21 cellular contexts compared by ENCODE assay signal in the genomic region with DNA sequence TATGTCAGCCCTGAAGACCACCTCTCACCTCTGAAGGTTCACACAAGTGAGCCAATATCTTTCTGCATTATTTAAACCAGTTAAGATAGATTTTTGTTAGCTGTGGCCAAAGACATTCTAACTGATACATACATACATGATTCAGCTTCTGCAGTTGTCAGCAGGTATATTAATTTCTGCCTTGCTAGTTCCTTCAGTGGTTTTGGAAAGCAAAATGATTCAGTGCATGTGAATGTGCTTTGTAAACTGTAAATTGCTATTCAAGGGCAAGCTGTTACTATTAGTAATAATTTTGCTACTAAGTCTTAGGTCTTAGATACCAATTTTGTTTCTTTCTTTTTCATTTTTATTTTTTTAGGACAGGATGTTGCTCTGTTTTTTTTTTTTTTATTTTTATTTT.
DNase-seq lines count a peak whose midpoint lies in the region; ATAC-seq, FAIRE-seq and TF ChIP-seq lines count a peak whose summit lies in the region.
"Had no signal": no experiment of that assay in that cellular context is flagged by ENCODE, and none has a peak within 500 bp of the region (broad histone marks: within the 10 kb centered on the region; RNA-seq: fewer than 3 reads in every experiment).

No MANE protein-coding gene starts in this region.

- POLR2A ChIA-PET in Caco-2 (lab: Charles Lee) = no interaction called here

- FAIRE-seq in H54 (lab: Jason Lieb, UNC) = peak; percentile 88
- FAIRE-seq: islet of Langerhans had no signal

- no peaks in the 10 kb centered on the region for H3K27me3 Mint-ChIP-seq in Caco-2 (ENCODE audit: insufficient read depth, unreplicated experiment)
- H3K27me3 Mint-ChIP-seq: activated naive CD8-positive, alpha-beta T cell treated with anti-CD3 and anti-CD28 coated beads, Interleukin-2, amount 10 ng/mL, durations not matched to agents 7 days and 5 days; central memory CD8-positive, alpha-beta T cell; naive thymus-derived CD8-positive, alpha-beta T cell had no signal

- peak; percentile 38 for DNase-seq in H54 (ENCODE audit: insufficient read length, low spot score)
- peak; percentile 6 for DNase-seq in adipocyte (ENCODE audit: low read depth)
- peak; percentile 56 for DNase-seq in fibroblast of villous mesenchyme (ENCODE audit: low read depth)
- DNase-seq in NK-92 treated with Interleukin-12 subunit alpha and Interleukin-12 subunit beta, amount 100 ng/mL, for 24 hours (lab: John Stamatoyannopoulos, UW) = no peak
- DNase-seq in coronary artery (ENCODE audit: low spot score) = no peak
- no peak for DNase-seq in Caco-2
- DNase-seq: activated CD8-positive, alpha-beta memory T cell treated with anti-CD3 and anti-CD28 coated beads for 24 hours; activated naive CD8-positive, alpha-beta T cell treated with anti-CD3 and anti-CD28 coated beads, Interleukin-2, amount 10 ng/mL, durations not matched to agents 7 days and 5 days; DND-41; endodermal cell; MM.1S; naive thymus-derived CD8-positive, alpha-beta T cell; NCI-H187 treated with DMSO at 0.1 percent for 48 hours; NCI-H510A; SJCRH30; thyroid gland had no signal

- no peaks in the 10 kb centered on the region for H3K9me3 Mint-ChIP-seq in Caco-2 (ENCODE audit: unreplicated experiment)
- H3K9me3 Mint-ChIP-seq: activated T-helper 1 cell treated with anti-CD3 and anti-CD28 coated beads, Interleukin-12 subunit alpha, Interleukin-12 subunit beta, Interleukin-2, Interleukin-4 antibody, amounts not matched to agents 30 ng/mL and 10 ng/mL and 1 ng/mL, durations not matched to agents 14 hours and 24 hours and 36 hours; central memory CD8-positive, alpha-beta T cell; endodermal cell; naive thymus-derived CD8-positive, alpha-beta T cell had no signal

- H3K27me3 ChIP-seq in adipocyte (replicated peaks; ENCODE audit: control insufficient read depth, insufficient read depth, low read length) (no peaks in the 10 kb centered on the region), Caco-2 (replicated peaks; ENCODE audit: control insufficient read depth, insufficient read depth, low read length) (no peaks in the 10 kb centered on the region)
- H3K27me3 ChIP-seq: SJCRH30, thyroid gland had no signal

- no peak for ATAC-seq in GM21526 (IDR thresholded peaks at IDR 0.05; ENCODE audit: low FRiP score, unreplicated experiment)
- ATAC-seq: naive thymus-derived CD8-positive, alpha-beta T cell had no signal

- BruUV-seq in Caco-2 (replicated peaks; lab: Mats Ljungman, UMichigan) = no TSS peak

- CTCF ChIA-PET in Caco-2 (lab: Charles Lee) = no interaction called here

- H3K36me3 Mint-ChIP-seq in Caco-2 (ENCODE audit: insufficient read depth, unreplicated experiment) = no peaks in the 10 kb centered on the region
- H3K36me3 Mint-ChIP-seq: naive thymus-derived CD8-positive, alpha-beta T cell had no signal

- no peak for TF ChIP-seq POLR2A in H54 (IDR thresholded peaks at IDR 0.05; ENCODE audit: low read depth, low read length)

- intact Hi-C loops in Caco-2 (cut with micrococcal nuclease; ENCODE audit: unreplicated experiment) = no loop called here

- no peak overlapping the region for H3K9ac ChIP-seq in adipocyte (ENCODE audit: low read length)

- no peaks in the 10 kb centered on the region for H3K4me1 Mint-ChIP-seq in Caco-2 (ENCODE audit: low read depth, unreplicated experiment)

- H3K4me3 ChIP-seq in adipocyte (ENCODE audit: low read length) (no peak overlapping the region), fibroblast of villous mesenchyme (ENCODE audit: low read depth, low read length) (no peak overlapping the region), coronary artery (no peak overlapping the region), Caco-2 (ENCODE audit: low read depth, low read length) (no peak overlapping the region)
- H3K4me3 ChIP-seq: prostate gland, SJCRH30, thyroid gland had no signal

- H3K27ac ChIP-seq in coronary artery = no peak overlapping the region
- H3K27ac ChIP-seq: prostate gland, SJCRH30, thyroid gland had no signal

- H3K4me1 ChIP-seq in adipocyte (ENCODE audit: control insufficient read depth, insufficient read depth, low read length) = no peaks in the 10 kb centered on the region
- no peaks in the 10 kb centered on the region for H3K4me1 ChIP-seq in Caco-2
- H3K4me1 ChIP-seq: prostate gland, SJCRH30, thyroid gland had no signal

- no peaks in the 10 kb centered on the region for H3K9me3 ChIP-seq in adipocyte (ENCODE audit: control insufficient read depth, low read length)
- H3K9me3 ChIP-seq in Caco-2 = no peaks in the 10 kb centered on the region
- H3K9me3 ChIP-seq: prostate gland, SJCRH30, thyroid gland had no signal

- no peaks in the 10 kb centered on the region for H3K36me3 ChIP-seq in adipocyte (ENCODE audit: control insufficient read depth, insufficient read depth, low read length, severe bottlenecking)
- no peaks in the 10 kb centered on the region for H3K36me3 ChIP-seq in Caco-2 (ENCODE audit: control insufficient read depth, insufficient read depth, low read length)
- H3K36me3 ChIP-seq: prostate gland, SJCRH30, thyroid gland had no signal

- no peak for TF ChIP-seq CTCF in fibroblast of villous mesenchyme (IDR thresholded peaks at IDR 0.05; ENCODE audit: insufficient read depth, low read depth, low read length)
- no peak for TF ChIP-seq CTCF in coronary artery (IDR thresholded peaks at IDR 0.05)
- no peak for TF ChIP-seq CTCF in Caco-2 (IDR thresholded peaks at IDR 0.05; ENCODE audit: insufficient read depth in 1 of 2, low read depth in 1 of 2, low read length in 1 of 2, severe bottlenecking in 1 of 2, unreplicated experiment in 1 of 2)

- no peak overlapping the region for H3K4me3 Mint-ChIP-seq in Caco-2 (ENCODE audit: unreplicated experiment)
- H3K4me3 Mint-ChIP-seq: activated naive CD8-positive, alpha-beta T cell treated with anti-CD3 and anti-CD28 coated beads, Interleukin-2, amount 10 ng/mL, durations not matched to agents 7 days and 5 days; activated T-helper 1 cell treated with anti-CD3 and anti-CD28 coated beads, Interleukin-12 subunit alpha, Interleukin-12 subunit beta, Interleukin-2, Interleukin-4 antibody, amounts not matched to agents 30 ng/mL and 10 ng/mL and 1 ng/mL, durations not matched to agents 14 hours and 24 hours and 36 hours; central memory CD8-positive, alpha-beta T cell; endodermal cell; naive thymus-derived CD8-positive, alpha-beta T cell had no signal

- H3K27ac Mint-ChIP-seq in Caco-2 (ENCODE audit: unreplicated experiment) = no peak overlapping the region
- H3K27ac Mint-ChIP-seq: activated naive CD8-positive, alpha-beta T cell treated with anti-CD3 and anti-CD28 coated beads, Interleukin-2, amount 10 ng/mL, durations not matched to agents 7 days and 5 days; activated T-helper 1 cell treated with anti-CD3 and anti-CD28 coated beads, Interleukin-12 subunit alpha, Interleukin-12 subunit beta, Interleukin-2, Interleukin-4 antibody, amounts not matched to agents 30 ng/mL and 10 ng/mL and 1 ng/mL, durations not matched to agents 14 hours and 24 hours and 36 hours; endodermal cell; naive thymus-derived CD8-positive, alpha-beta T cell had no signal

Comparison
In these comparisons a context has a peak if more than half of its experiments do, and no peak if none do; other contexts are left out.
1. DNase-seq: peak in H54 (single experiment), adipocyte (single experiment) and fibroblast of villous mesenchyme (single experiment); none in NK-92 treated with Interleukin-12 subunit alpha and Interleukin-12 subunit beta, amount 100 ng/mL, for 24 hours (single experiment), coronary artery (single experiment) and Caco-2 (0 of 2).